Comparison of ENCODE assay signal across 14 cellular contexts in genomic region chr17:5002121-5002788, GRCh38. TPM values are rescaled to one million over a fixed set of nuclear protein-coding genes. Genes with fewer than 3 reads are reported as not detected.
DNase-seq lines count a peak whose midpoint lies in the region; ATAC-seq and TF ChIP-seq lines count a peak whose summit lies in the region.
"Had no signal": no experiment of that assay in that cellular context is flagged by ENCODE, and none has a peak within 500 bp of the region (broad histone marks: within the 10 kb centered on the region; RNA-seq: fewer than 3 reads in every experiment).

No MANE protein-coding gene starts in this region.

- peak; percentile 11 to 45 for TF ChIP-seq POLR2A in gastrocnemius medialis (IDR thresholded peaks at IDR 0.05)

- DNase-seq in endothelial cell (ENCODE audit: low spot score) (no peak), neuronal stem cell (ENCODE audit: low spot score) (no peak), gastrocnemius medialis (peak; percentile 71 to 84), substantia nigra (lab: John Stamatoyannopoulos, UW) (no peak), immature natural killer cell (no peak)
- DNase-seq: BE2C; CD4-positive, alpha-beta memory T cell; DMS79; H7 had no signal

- H3K9me3 ChIP-seq in neuronal stem cell (replicated peaks in 1 of 2; ENCODE audit: control insufficient read depth in 2 of 2, insufficient read depth in 1 of 2, low read depth in 1 of 2, low read length in 2 of 2) (no peaks in the 10 kb centered on the region), gastrocnemius medialis (no peaks in the 10 kb centered on the region)
- H3K9me3 ChIP-seq: BE2C had no signal

- H3K27me3 Mint-ChIP-seq in IgD-negative memory B cell (no peaks in the 10 kb centered on the region), endothelial cell (ENCODE audit: unreplicated experiment) (peaks cover 4% of the 10 kb centered on the region), immature natural killer cell (ENCODE audit: low read depth in 3 of 3) (no peaks in the 10 kb centered on the region)
- H3K27me3 Mint-ChIP-seq: CD4-positive, alpha-beta memory T cell had no signal

- no peak overlapping the region for H2BK120ac ChIP-seq in neuronal stem cell (ENCODE audit: low read depth, low read length)

- no peak overlapping the region for H2BK15ac ChIP-seq in neuronal stem cell (ENCODE audit: low read length)

- H3K4me1 Mint-ChIP-seq in IgD-negative memory B cell (peaks cover 8 to 12% (median 11%) of the 10 kb centered on the region in 3 donors), endothelial cell (ENCODE audit: unreplicated experiment) (peaks cover 12% of the 10 kb centered on the region), immature natural killer cell (peaks cover 8 to 9% of the 10 kb centered on the region in 2 donors)

- H2AK5ac ChIP-seq in neuronal stem cell (ENCODE audit: low read depth, low read length) = no peak overlapping the region

- H3K4me3 ChIP-seq in neuronal stem cell (ENCODE audit: low read length in 2 of 2) = no peak overlapping the region
- H3K4me3 ChIP-seq in gastrocnemius medialis = peak overlapping the region in 2 of 4 donors; percentile 8 to 19
- H3K4me3 ChIP-seq: GM23338 had no signal

- peaks cover 42 to 69% of the 10 kb centered on the region in 2 donors for H3K36me3 ChIP-seq in neuronal stem cell (replicated peaks in 1 of 2; ENCODE audit: control insufficient read depth in 2 of 2, insufficient read depth in 2 of 2, low read length in 2 of 2)
- H3K36me3 ChIP-seq in gastrocnemius medialis = peaks cover 6 to 63% of the 10 kb centered on the region in 2 donors
- H3K36me3 ChIP-seq: BE2C had no signal

- H2BK5ac ChIP-seq in neuronal stem cell (ENCODE audit: low read length) = no peak overlapping the region

- H3K4ac ChIP-seq in neuronal stem cell (ENCODE audit: low read length) = no peak overlapping the region

- no peak overlapping the region for H3K27ac Mint-ChIP-seq in IgD-negative memory B cell
- H3K27ac Mint-ChIP-seq in endothelial cell (ENCODE audit: unreplicated experiment) = no peak overlapping the region
- no peak overlapping the region for H3K27ac Mint-ChIP-seq in immature natural killer cell
- H3K27ac Mint-ChIP-seq: GM23338 had no signal

- H3K27ac ChIP-seq in neuronal stem cell (replicated peaks; ENCODE audit: low read length) = no peak overlapping the region
- peak overlapping the region; percentile 98 to 99 (median 99) for H3K27ac ChIP-seq in gastrocnemius medialis
- H3K27ac ChIP-seq in substantia nigra (ENCODE audit: low read depth, low read length, poor library complexity, severe bottlenecking) = no peak overlapping the region
- H3K27ac ChIP-seq: C4-2B had no signal

- no peak overlapping the region for H3K4me2 ChIP-seq in neuronal stem cell (ENCODE audit: insufficient read depth, low read length, poor library complexity, severe bottlenecking)
- H3K4me2 ChIP-seq: GM23338 had no signal

- ATAC-seq in gastrocnemius medialis = peak; percentile 20 to 23
- no peak for ATAC-seq in HG03521 (IDR thresholded peaks at IDR 0.05; ENCODE audit: unreplicated experiment)
- ATAC-seq: GM23338 had no signal

- H3K36me3 Mint-ChIP-seq in IgD-negative memory B cell = peaks cover 25% of the 10 kb centered on the region
- peaks cover 55% of the 10 kb centered on the region for H3K36me3 Mint-ChIP-seq in endothelial cell (ENCODE audit: low read depth, unreplicated experiment)
- H3K36me3 Mint-ChIP-seq in immature natural killer cell = peaks cover 12 to 36% (median 19%) of the 10 kb centered on the region in 3 donors

- intact Hi-C loops in gastrocnemius medialis (cut with DNase I; ENCODE audit: low total_unique reads) = loop anchor here (2.0 to 5.0 kb wide), 2 partner anchors 25 to 120 kb away; no protein-coding TSS in a partner anchor

- no peak overlapping the region for H4K91ac ChIP-seq in neuronal stem cell (ENCODE audit: low read depth, low read length, poor library complexity)

- TF ChIP-seq CTCF in endothelial cell (IDR thresholded peaks at IDR 0.05; ENCODE audit: unreplicated experiment) (no peak), gastrocnemius medialis (IDR thresholded peaks at IDR 0.05 in 4 of 5, conservative IDR thresholded peaks at IDR 0.05 in 1 of 5) (no peak)

- H3K79me1 ChIP-seq in neuronal stem cell (ENCODE audit: low read depth, low read length) = peaks cover 9% of the 10 kb centered on the region

- in situ Hi-C loops in gastrocnemius medialis (cut with MboI; ENCODE audit: low sequenced_read_pairs in 4 of 4) = no loop called here

- H2AFZ ChIP-seq in neuronal stem cell (ENCODE audit: low read length) = no peak overlapping the region
- H2AFZ ChIP-seq: GM23338 had no signal

- H3K27me3 ChIP-seq in neuronal stem cell (ENCODE audit: control insufficient read depth in 3 of 3, insufficient read depth in 3 of 3, low read depth in 1 of 3, low read length in 3 of 3) (no peaks in the 10 kb centered on the region), gastrocnemius medialis (no peaks in the 10 kb centered on the region)
- H3K27me3 ChIP-seq: BE2C had no signal

- H3K4me1 ChIP-seq in neuronal stem cell (ENCODE audit: control insufficient read depth in 2 of 2, insufficient read depth in 1 of 2, low read depth in 1 of 2, low read length in 2 of 2) (peaks cover 4 to 14% of the 10 kb centered on the region in 2 donors), gastrocnemius medialis (peaks cover 36 to 44% of the 10 kb centered on the region in 2 donors)
- H3K4me1 ChIP-seq: BE2C had no signal

- H3K18ac ChIP-seq in neuronal stem cell (ENCODE audit: low read length) = no peak overlapping the region

- no peak overlapping the region for H3K23ac ChIP-seq in neuronal stem cell (ENCODE audit: low read depth, low read length, poor library complexity)

- H3K9ac ChIP-seq in neuronal stem cell (ENCODE audit: low read depth, low read length, poor library complexity) = peak overlapping the region; percentile 2

- no peaks in the 10 kb centered on the region for H3K9me3 Mint-ChIP-seq in IgD-negative memory B cell
- H3K9me3 Mint-ChIP-seq in endothelial cell (ENCODE audit: unreplicated experiment) = no peaks in the 10 kb centered on the region
- H3K9me3 Mint-ChIP-seq in immature natural killer cell = no peaks in the 10 kb centered on the region
- H3K9me3 Mint-ChIP-seq: GM23338 had no signal

- no CpG with 5 or more reads among the region's 20 CpGs for WGBS in neuronal stem cell (ENCODE audit: extremely low coverage in 2 of 2, insufficient read length in 2 of 2, insufficient replicate concordance in 1 of 2), 2 donors

- H4K8ac ChIP-seq in neuronal stem cell (ENCODE audit: low read depth, low read length) = no peak overlapping the region

- no peak overlapping the region for H3K14ac ChIP-seq in neuronal stem cell (ENCODE audit: low read length)

- H2BK12ac ChIP-seq in neuronal stem cell (ENCODE audit: low read length) = no peak overlapping the region

- peak overlapping the region in 3 of 4 donors; percentile 5 to 21 (median 16) for H3K4me3 Mint-ChIP-seq in IgD-negative memory B cell
- H3K4me3 Mint-ChIP-seq in endothelial cell (ENCODE audit: unreplicated experiment) = peak overlapping the region; percentile 52
- H3K4me3 Mint-ChIP-seq in immature natural killer cell = no peak overlapping the region
- H3K4me3 Mint-ChIP-seq: CD4-positive, alpha-beta memory T cell; GM23338 had no signal

RNA-seq across cellular contexts. Expression of gene KIF1C, which starts 4.5 kb away (rescaled TPM):
- polyA plus RNA-seq in IgD-negative memory B cell = 15.0 TPM
- 127 TPM for total RNA-seq in endothelial cell (ENCODE audit: unreplicated experiment)
- polyA plus RNA-seq in neuronal stem cell (2013, experiment 1 of 2) = 16.5 TPM
- 16.8 TPM for polyA plus RNA-seq in neuronal stem cell (2013, experiment 2 of 2)
- 100 to 1,000 TPM; 327 to 543 (median 393) TPM for total RNA-seq in gastrocnemius medialis
- polyA plus RNA-seq in immature natural killer cell = 1 to 10 TPM in 2 of 3 donors, under 1 TPM in 1; 0.76 to 5.7 (median 4.0) TPM

RNA-seq across cellular contexts. Expression of gene INCA1, which starts 4.9 kb away (rescaled TPM):
- polyA plus RNA-seq in IgD-negative memory B cell = 0.36 TPM
- total RNA-seq in endothelial cell (ENCODE audit: unreplicated experiment) = 2.2 TPM
- polyA plus RNA-seq in neuronal stem cell (2013, experiment 1 of 2) = 0.68 TPM
- polyA plus RNA-seq in neuronal stem cell (2013, experiment 2 of 2) = 0.64 TPM
- total RNA-seq in gastrocnemius medialis = 1 to 10 TPM; 1.9 to 5.7 (median 4.3) TPM
- under 1 TPM in 2 of 3 donors, not detected in 1; 0.29 to 0.35 TPM for polyA plus RNA-seq in immature natural killer cell
- total RNA-seq: GM23338 had no signal

RNA-seq across cellular contexts. Expression of gene CAMTA2, which starts 14.8 kb away (rescaled TPM):
- polyA plus RNA-seq in IgD-negative memory B cell = 19.1 TPM
- 42.3 TPM for total RNA-seq in endothelial cell (ENCODE audit: unreplicated experiment)
- polyA plus RNA-seq in neuronal stem cell (2013, experiment 1 of 2) = 10.8 TPM
- polyA plus RNA-seq in neuronal stem cell (2013, experiment 2 of 2) = 9.7 TPM
- total RNA-seq in gastrocnemius medialis = 10 to 100 TPM; 19.1 to 46.4 (median 36.4) TPM
- 10 to 100 TPM in 2 of 3 donors, 1 to 10 TPM in 1; 2.5 to 22.9 (median 12.0) TPM for polyA plus RNA-seq in immature natural killer cell

RNA-seq across cellular contexts. Expression of gene SLC52A1, which starts 33.0 kb away (rescaled TPM):
- polyA plus RNA-seq in IgD-negative memory B cell (not detected), immature natural killer cell (not detected)
- total RNA-seq in endothelial cell (ENCODE audit: unreplicated experiment) (0.21 TPM), gastrocnemius medialis (not detected)
- polyA plus RNA-seq in neuronal stem cell (2013, experiment 1 of 2) = 0.06 TPM
- polyA plus RNA-seq in neuronal stem cell (2013, experiment 2 of 2) = 0.10 TPM
- polyA plus RNA-seq: AG04450 had no signal

RNA-seq across cellular contexts. Expression of gene SPAG7, which starts 34.6 kb away (rescaled TPM):
- 97.1 TPM for polyA plus RNA-seq in IgD-negative memory B cell
- 67.3 TPM for total RNA-seq in endothelial cell (ENCODE audit: unreplicated experiment)
- polyA plus RNA-seq in neuronal stem cell (2013, experiment 1 of 2) = 101 TPM
- 98.2 TPM for polyA plus RNA-seq in neuronal stem cell (2013, experiment 2 of 2)
- 100 to 1,000 TPM in 1 of 4 donors, 10 to 100 TPM in 3; 78.6 to 114 (median 91.0) TPM for total RNA-seq in gastrocnemius medialis
- polyA plus RNA-seq in immature natural killer cell = 100 to 1,000 TPM; 117 to 164 (median 155) TPM

Comparison
In these comparisons a context has a peak if more than half of its experiments do, and no peak if none do; other contexts are left out.
1. H3K4me3 Mint-ChIP-seq: peak in IgD-negative memory B cell (3 of 4) and endothelial cell (single experiment); none in immature natural killer cell (0 of 5).
2. DNase-seq: peak in gastrocnemius medialis (2 of 2); none in endothelial cell (single experiment), neuronal stem cell (single experiment), substantia nigra (0 of 49) and immature natural killer cell (0 of 3).
3. H3K27ac ChIP-seq: peak in gastrocnemius medialis (4 of 4); none in neuronal stem cell (single experiment) and substantia nigra (single experiment).